Comparison of ENCODE assay signal across 1 cellular context in the genomic region with DNA sequence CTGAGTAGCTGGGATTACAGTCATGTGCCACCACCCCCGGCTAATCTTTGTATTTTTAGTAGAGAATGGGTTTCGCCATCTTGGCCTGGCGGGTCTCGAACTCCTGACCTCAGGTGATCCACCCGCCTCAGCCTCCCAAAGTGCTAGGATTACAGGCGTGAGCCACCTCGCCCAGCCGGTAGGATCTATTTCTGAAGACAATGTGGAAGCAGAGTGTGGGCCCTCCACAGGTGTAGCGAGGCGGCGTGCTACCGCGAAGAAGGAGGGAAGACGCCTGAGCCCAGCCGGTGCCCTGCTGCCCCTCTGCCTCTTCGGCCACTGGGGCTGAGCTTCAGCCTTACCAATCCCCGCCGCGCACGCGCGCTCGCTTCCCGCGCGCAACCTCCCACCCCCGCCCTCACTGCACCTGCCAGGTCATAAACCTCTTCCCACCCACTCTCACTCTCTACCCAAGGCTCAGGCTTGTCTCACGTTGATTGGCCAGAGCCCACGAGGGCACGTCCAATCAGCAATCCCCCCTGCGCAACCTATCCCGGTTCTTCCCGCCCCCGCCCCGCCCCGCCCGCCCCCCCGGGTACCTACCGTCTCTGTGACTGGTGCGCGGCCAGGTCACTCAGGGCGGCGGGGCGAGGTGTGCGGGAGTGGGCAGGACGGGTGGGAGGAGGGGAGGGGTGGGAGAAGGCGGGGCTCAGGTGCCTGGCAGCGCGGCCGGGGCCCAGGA.
A peak's percentile ranks its signal among the peaks of the same experiment; 100 is the strongest.
TF ChIP-seq lines count a peak whose summit lies in the region.

No MANE protein-coding gene starts in this region.

TF ChIP-seq in HEK293, 187 proteins besides CTCF, POLR2A, EP300 and RAD21 (continued from another document):
- TF ChIP-seq, protein P1, sequence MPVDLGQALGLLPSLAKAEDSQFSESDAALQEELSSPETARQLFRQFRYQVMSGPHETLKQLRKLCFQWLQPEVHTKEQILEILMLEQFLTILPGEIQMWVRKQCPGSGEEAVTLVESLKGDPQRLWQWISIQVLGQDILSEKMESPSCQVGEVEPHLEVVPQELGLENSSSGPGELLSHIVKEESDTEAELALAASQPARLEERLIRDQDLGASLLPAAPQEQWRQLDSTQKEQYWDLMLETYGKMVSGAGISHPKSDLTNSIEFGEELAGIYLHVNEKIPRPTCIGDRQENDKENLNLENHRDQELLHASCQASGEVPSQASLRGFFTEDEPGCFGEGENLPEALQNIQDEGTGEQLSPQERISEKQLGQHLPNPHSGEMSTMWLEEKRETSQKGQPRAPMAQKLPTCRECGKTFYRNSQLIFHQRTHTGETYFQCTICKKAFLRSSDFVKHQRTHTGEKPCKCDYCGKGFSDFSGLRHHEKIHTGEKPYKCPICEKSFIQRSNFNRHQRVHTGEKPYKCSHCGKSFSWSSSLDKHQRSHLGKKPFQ (tag by site-specific recombination; IDR thresholded peaks at IDR 0.05) = peak; percentile 56; the same call in 1 of the 2 replicates
- TF ChIP-seq ZFP37 (tag by site-specific recombination; IDR thresholded peaks at IDR 0.05) (no peak), ZNF843 (tag by site-specific recombination; IDR thresholded peaks at IDR 0.05) (peak; percentile 58; the same call in 1 of the 2 replicates), ZNF521 (tag by site-specific recombination; IDR thresholded peaks at IDR 0.05) (no peak), ZNF585B (tag by site-specific recombination; IDR thresholded peaks at IDR 0.05) (no peak), ZXDB (tag by site-specific recombination; IDR thresholded peaks at IDR 0.05) (peak; percentile 74), IKZF3 (tag by site-specific recombination; IDR thresholded peaks at IDR 0.05) (no peak), GFI1B (tag by site-specific recombination; IDR thresholded peaks at IDR 0.05) (no peak), ZNF530 (tag by site-specific recombination; IDR thresholded peaks at IDR 0.05; ENCODE audit: low read depth) (no peak), ZNF292 (tag by site-specific recombination; IDR thresholded peaks at IDR 0.05; ENCODE audit: borderline replicate concordance, low read depth) (no peak), ZBTB17 (tag by site-specific recombination; IDR thresholded peaks at IDR 0.05) (no peak; the same call in 1 of the 2 replicates), ZNF391 (tag by site-specific recombination; IDR thresholded peaks at IDR 0.05; ENCODE audit: borderline replicate concordance, low read depth) (peak; percentile 79; the same call in 1 of the 2 replicates), KLF7 (tag by site-specific recombination; IDR thresholded peaks at IDR 0.05; ENCODE audit: borderline replicate concordance) (peak; percentile 56; the same call in 1 of the 2 replicates), ZFP41 (tag by site-specific recombination; IDR thresholded peaks at IDR 0.05; ENCODE audit: borderline replicate concordance) (no peak)
- TF ChIP-seq, protein P2, sequence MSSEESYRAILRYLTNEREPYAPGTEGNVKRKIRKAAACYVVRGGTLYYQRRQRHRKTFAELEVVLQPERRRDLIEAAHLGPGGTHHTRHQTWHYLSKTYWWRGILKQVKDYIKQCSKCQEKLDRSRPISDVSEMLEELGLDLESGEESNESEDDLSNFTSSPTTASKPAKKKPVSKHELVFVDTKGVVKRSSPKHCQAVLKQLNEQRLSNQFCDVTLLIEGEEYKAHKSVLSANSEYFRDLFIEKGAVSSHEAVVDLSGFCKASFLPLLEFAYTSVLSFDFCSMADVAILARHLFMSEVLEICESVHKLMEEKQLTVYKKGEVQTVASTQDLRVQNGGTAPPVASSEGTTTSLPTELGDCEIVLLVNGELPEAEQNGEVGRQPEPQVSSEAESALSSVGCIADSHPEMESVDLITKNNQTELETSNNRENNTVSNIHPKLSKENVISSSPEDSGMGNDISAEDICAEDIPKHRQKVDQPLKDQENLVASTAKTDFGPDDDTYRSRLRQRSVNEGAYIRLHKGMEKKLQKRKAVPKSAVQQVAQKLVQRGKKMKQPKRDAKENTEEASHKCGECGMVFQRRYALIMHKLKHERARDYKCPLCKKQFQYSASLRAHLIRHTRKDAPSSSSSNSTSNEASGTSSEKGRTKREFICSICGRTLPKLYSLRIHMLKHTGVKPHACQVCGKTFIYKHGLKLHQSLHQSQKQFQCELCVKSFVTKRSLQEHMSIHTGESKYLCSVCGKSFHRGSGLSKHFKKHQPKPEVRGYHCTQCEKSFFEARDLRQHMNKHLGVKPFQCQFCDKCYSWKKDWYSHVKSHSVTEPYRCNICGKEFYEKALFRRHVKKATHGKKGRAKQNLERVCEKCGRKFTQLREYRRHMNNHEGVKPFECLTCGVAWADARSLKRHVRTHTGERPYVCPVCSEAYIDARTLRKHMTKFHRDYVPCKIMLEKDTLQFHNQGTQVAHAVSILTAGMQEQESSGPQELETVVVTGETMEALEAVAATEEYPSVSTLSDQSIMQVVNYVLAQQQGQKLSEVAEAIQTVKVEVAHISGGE (tag by site-specific recombination; conservative IDR thresholded peaks at IDR 0.05; ENCODE audit: low read depth) = no peak
- TF ChIP-seq, protein P3, sequence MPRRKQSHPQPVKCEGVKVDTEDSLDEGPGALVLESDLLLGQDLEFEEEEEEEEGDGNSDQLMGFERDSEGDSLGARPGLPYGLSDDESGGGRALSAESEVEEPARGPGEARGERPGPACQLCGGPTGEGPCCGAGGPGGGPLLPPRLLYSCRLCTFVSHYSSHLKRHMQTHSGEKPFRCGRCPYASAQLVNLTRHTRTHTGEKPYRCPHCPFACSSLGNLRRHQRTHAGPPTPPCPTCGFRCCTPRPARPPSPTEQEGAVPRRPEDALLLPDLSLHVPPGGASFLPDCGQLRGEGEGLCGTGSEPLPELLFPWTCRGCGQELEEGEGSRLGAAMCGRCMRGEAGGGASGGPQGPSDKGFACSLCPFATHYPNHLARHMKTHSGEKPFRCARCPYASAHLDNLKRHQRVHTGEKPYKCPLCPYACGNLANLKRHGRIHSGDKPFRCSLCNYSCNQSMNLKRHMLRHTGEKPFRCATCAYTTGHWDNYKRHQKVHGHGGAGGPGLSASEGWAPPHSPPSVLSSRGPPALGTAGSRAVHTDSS (tag by site-specific recombination; IDR thresholded peaks at IDR 0.05) = no peak
- TF ChIP-seq, protein P4, sequence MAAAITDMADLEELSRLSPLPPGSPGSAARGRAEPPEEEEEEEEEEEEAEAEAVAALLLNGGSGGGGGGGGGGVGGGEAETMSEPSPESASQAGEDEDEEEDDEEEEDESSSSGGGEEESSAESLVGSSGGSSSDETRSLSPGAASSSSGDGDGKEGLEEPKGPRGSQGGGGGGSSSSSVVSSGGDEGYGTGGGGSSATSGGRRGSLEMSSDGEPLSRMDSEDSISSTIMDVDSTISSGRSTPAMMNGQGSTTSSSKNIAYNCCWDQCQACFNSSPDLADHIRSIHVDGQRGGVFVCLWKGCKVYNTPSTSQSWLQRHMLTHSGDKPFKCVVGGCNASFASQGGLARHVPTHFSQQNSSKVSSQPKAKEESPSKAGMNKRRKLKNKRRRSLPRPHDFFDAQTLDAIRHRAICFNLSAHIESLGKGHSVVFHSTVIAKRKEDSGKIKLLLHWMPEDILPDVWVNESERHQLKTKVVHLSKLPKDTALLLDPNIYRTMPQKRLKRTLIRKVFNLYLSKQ (tag by site-specific recombination; IDR thresholded peaks at IDR 0.05; ENCODE audit: borderline replicate concordance) = no peak
